Comparison of ENCODE assay signal across 12 cellular contexts in genomic region chr12:52946797-52947547, GRCh38. TPM values are rescaled to one million over a fixed set of nuclear protein-coding genes. Genes with fewer than 3 reads are reported as not detected.
A peak's percentile ranks its signal among the peaks of the same experiment; 100 is the strongest.
DNase-seq lines count a peak whose midpoint lies in the region; ATAC-seq and TF ChIP-seq lines count a peak whose summit lies in the region.
"Had no signal": no experiment of that assay in that cellular context is flagged by ENCODE, and none has a peak within 500 bp of the region (broad histone marks: within the 10 kb centered on the region; RNA-seq: fewer than 3 reads in every experiment).

No MANE protein-coding gene starts in this region.

- POLR2A ChIA-PET in activated naive CD8-positive, alpha-beta T cell treated with anti-CD3 and anti-CD28 coated beads, Interleukin-2, amount 10 ng/mL, durations not matched to agents 7 days and 5 days (lab: Charles Lee): no interaction called here

- no peak overlapping the region for H3K4me3 Mint-ChIP-seq in activated naive CD8-positive, alpha-beta T cell treated with anti-CD3 and anti-CD28 coated beads, Interleukin-2, amount 10 ng/mL, durations not matched to agents 7 days and 5 days
- no peak overlapping the region for H3K4me3 Mint-ChIP-seq in activated naive CD8-positive, alpha-beta T cell treated with anti-CD3 and anti-CD28 coated beads, Interleukin-2, amount 50 U/mL, for 24 hours
- H3K4me3 Mint-ChIP-seq in effector memory CD8-positive, alpha-beta T cell: no peak overlapping the region

- H3K36me3 ChIP-seq in body of pancreas (replicated peaks in 1 of 2; ENCODE audit: insufficient read depth in 1 of 2, low read depth in 2 of 2): no peaks in the 10 kb centered on the region
- peaks cover 14% of the 10 kb centered on the region for H3K36me3 ChIP-seq in lower lobe of right lung
- H3K36me3 ChIP-seq: thoracic aorta had no signal

- H3K27ac ChIP-seq in body of pancreas (peak overlapping the region; percentile 70 to 99 (median 98)), lower lobe of right lung (peak overlapping the region; percentile 73)
- H3K27ac ChIP-seq: thoracic aorta had no signal

- no peaks in the 10 kb centered on the region for H3K36me3 Mint-ChIP-seq in activated naive CD8-positive, alpha-beta T cell treated with anti-CD3 and anti-CD28 coated beads, Interleukin-2, amount 10 ng/mL, durations not matched to agents 7 days and 5 days
- no peaks in the 10 kb centered on the region for H3K36me3 Mint-ChIP-seq in activated naive CD8-positive, alpha-beta T cell treated with anti-CD3 and anti-CD28 coated beads, Interleukin-2, amount 50 U/mL, for 24 hours (ENCODE audit: low read depth)
- no peaks in the 10 kb centered on the region for H3K36me3 Mint-ChIP-seq in effector memory CD8-positive, alpha-beta T cell (ENCODE audit: insufficient read depth)

- H3K4me1 ChIP-seq in body of pancreas (peaks cover 71% of the 10 kb centered on the region), lower lobe of right lung (peaks cover 36% of the 10 kb centered on the region)

- TF ChIP-seq CTCF in body of pancreas (IDR thresholded peaks at IDR 0.05) (no peak), lower lobe of right lung (IDR thresholded peaks at IDR 0.05) (no peak)

- intact Hi-C loops in body of pancreas (cut with DNase I) (no loop called here), lower lobe of right lung (cut with DNase I) (no loop called here)

- peak overlapping the region; percentile 17 for H3K27ac Mint-ChIP-seq in activated naive CD8-positive, alpha-beta T cell treated with anti-CD3 and anti-CD28 coated beads, Interleukin-2, amount 10 ng/mL, durations not matched to agents 7 days and 5 days
- no peak overlapping the region for H3K27ac Mint-ChIP-seq in activated naive CD8-positive, alpha-beta T cell treated with anti-CD3 and anti-CD28 coated beads, Interleukin-2, amount 50 U/mL, for 24 hours
- no peak overlapping the region for H3K27ac Mint-ChIP-seq in effector memory CD8-positive, alpha-beta T cell
- H3K27ac Mint-ChIP-seq: T-helper 17 cell had no signal

- peaks cover 14% of the 10 kb centered on the region for H3K27me3 Mint-ChIP-seq in activated naive CD8-positive, alpha-beta T cell treated with anti-CD3 and anti-CD28 coated beads, Interleukin-2, amount 10 ng/mL, durations not matched to agents 7 days and 5 days
- peaks cover 6% of the 10 kb centered on the region for H3K27me3 Mint-ChIP-seq in activated naive CD8-positive, alpha-beta T cell treated with anti-CD3 and anti-CD28 coated beads, Interleukin-2, amount 50 U/mL, for 24 hours
- H3K27me3 Mint-ChIP-seq in effector memory CD8-positive, alpha-beta T cell: peaks cover 26 to 48% of the 10 kb centered on the region in 2 donors

- TF ChIP-seq POLR2A in body of pancreas (IDR thresholded peaks at IDR 0.05): no peak

- H3K4me3 ChIP-seq in body of pancreas (no peak overlapping the region), lower lobe of right lung (no peak overlapping the region)
- H3K4me3 ChIP-seq: thoracic aorta had no signal

- H3K27me3 ChIP-seq in body of pancreas: no peaks in the 10 kb centered on the region
- H3K27me3 ChIP-seq in lower lobe of right lung (ENCODE audit: low read depth): no peaks in the 10 kb centered on the region

- 54 to 56% methylated on average over 10 of the region's 10 CpGs for WGBS in body of pancreas, 2 donors

- no peaks in the 10 kb centered on the region for H3K9me3 ChIP-seq in body of pancreas
- no peaks in the 10 kb centered on the region for H3K9me3 ChIP-seq in lower lobe of right lung
- H3K9me3 ChIP-seq: thoracic aorta had no signal

- DNase-seq in activated naive CD8-positive, alpha-beta T cell treated with anti-CD3 and anti-CD28 coated beads, Interleukin-2, amount 10 ng/mL, durations not matched to agents 7 days and 5 days: no peak
- no peak for DNase-seq in activated naive CD8-positive, alpha-beta T cell treated with anti-CD3 and anti-CD28 coated beads, Interleukin-2, amount 50 U/mL, for 24 hours
- DNase-seq in body of pancreas (peak in 3 of 4 donors; percentile 62 to 73 (median 72)), lower lobe of right lung (no peak)
- DNase-seq in stimulated activated naive CD4-positive, alpha-beta T cell treated with Interleukin-2 at 50 U/mL for 16 hours (lab: John Stamatoyannopoulos, UW): no peak
- no peak for DNase-seq in effector CD4-positive, alpha-beta T cell
- DNase-seq in effector memory CD8-positive, alpha-beta T cell: no peak
- DNase-seq: activated effector memory CD4-positive, alpha-beta T cell treated with anti-CD3 and anti-CD28 coated beads, Interleukin-2, amount 50 U/mL, for 16 hours; NCI-H2081; T-helper 17 cell had no signal

- H3K9me3 Mint-ChIP-seq in activated naive CD8-positive, alpha-beta T cell treated with anti-CD3 and anti-CD28 coated beads, Interleukin-2, amount 10 ng/mL, durations not matched to agents 7 days and 5 days: no peaks in the 10 kb centered on the region
- H3K9me3 Mint-ChIP-seq in activated naive CD8-positive, alpha-beta T cell treated with anti-CD3 and anti-CD28 coated beads, Interleukin-2, amount 50 U/mL, for 24 hours: no peaks in the 10 kb centered on the region
- no peaks in the 10 kb centered on the region for H3K9me3 Mint-ChIP-seq in effector memory CD8-positive, alpha-beta T cell

- ATAC-seq in activated naive CD8-positive, alpha-beta T cell treated with anti-CD3 and anti-CD28 coated beads, Interleukin-2, amount 10 ng/mL, durations not matched to agents 7 days and 5 days (ENCODE audit: low read depth): no peak
- ATAC-seq in activated naive CD8-positive, alpha-beta T cell treated with anti-CD3 and anti-CD28 coated beads, Interleukin-2, amount 50 U/mL, for 24 hours: no peak
- ATAC-seq in body of pancreas (no peak), lower lobe of right lung (no peak), GM21717 (IDR thresholded peaks at IDR 0.05; ENCODE audit: unreplicated experiment) (no peak)
- no peak for ATAC-seq in effector memory CD8-positive, alpha-beta T cell (replicated peaks)
- ATAC-seq: T-helper 17 cell had no signal

- H3K4me1 Mint-ChIP-seq in activated naive CD8-positive, alpha-beta T cell treated with anti-CD3 and anti-CD28 coated beads, Interleukin-2, amount 10 ng/mL, durations not matched to agents 7 days and 5 days: peaks cover 4% of the 10 kb centered on the region
- H3K4me1 Mint-ChIP-seq in activated naive CD8-positive, alpha-beta T cell treated with anti-CD3 and anti-CD28 coated beads, Interleukin-2, amount 50 U/mL, for 24 hours: peaks cover 7% of the 10 kb centered on the region
- H3K4me1 Mint-ChIP-seq in effector memory CD8-positive, alpha-beta T cell (ENCODE audit: low read depth in 2 of 2): peaks cover 2 to 5% of the 10 kb centered on the region in 2 donors

RNA-seq across cellular contexts. Expression of gene KRT18, which starts 1.9 kb away (rescaled TPM):
- 1 to 10 TPM; 2.4 to 2.8 TPM for total RNA-seq in activated naive CD8-positive, alpha-beta T cell treated with anti-CD3 and anti-CD28 coated beads, Interleukin-2, amount 10 ng/mL, durations not matched to agents 7 days and 5 days
- total RNA-seq in body of pancreas (100 to 1,000 TPM; 542 to 573 TPM), lower lobe of right lung (140 TPM)

RNA-seq across cellular contexts. Expression of gene KRT8, which starts 42.1 kb away (rescaled TPM):
- under 1 TPM in 1 of 2 experiments, not detected in 1; 0.20 TPM for total RNA-seq in activated naive CD8-positive, alpha-beta T cell treated with anti-CD3 and anti-CD28 coated beads, Interleukin-2, amount 10 ng/mL, durations not matched to agents 7 days and 5 days
- 100 to 1,000 TPM; 394 to 455 TPM for total RNA-seq in body of pancreas
- total RNA-seq in lower lobe of right lung: 139 TPM

RNA-seq across cellular contexts. Expression of gene EIF4B, which starts 59.3 kb away (rescaled TPM):
- 100 to 1,000 TPM; 439 to 448 TPM for total RNA-seq in activated naive CD8-positive, alpha-beta T cell treated with anti-CD3 and anti-CD28 coated beads, Interleukin-2, amount 10 ng/mL, durations not matched to agents 7 days and 5 days
- total RNA-seq in body of pancreas (100 to 1,000 TPM; 326 to 389 TPM), lower lobe of right lung (453 TPM)

Comparison
In these comparisons a context has a peak if more than half of its experiments do, and no peak if none do; other contexts are left out.
1. DNase-seq: peak in body of pancreas (3 of 4); none in activated naive CD8-positive, alpha-beta T cell treated with anti-CD3 and anti-CD28 coated beads, Interleukin-2, amount 10 ng/mL, durations not matched to agents 7 days and 5 days (single experiment), activated naive CD8-positive, alpha-beta T cell treated with anti-CD3 and anti-CD28 coated beads, Interleukin-2, amount 50 U/mL, for 24 hours (single experiment), lower lobe of right lung (single experiment), stimulated activated naive CD4-positive, alpha-beta T cell treated with Interleukin-2 at 50 U/mL for 16 hours (single experiment), effector CD4-positive, alpha-beta T cell (single experiment) and effector memory CD8-positive, alpha-beta T cell (0 of 3).
2. RNA of gene KRT18, which starts 1.9 kb away (total RNA-seq): 542 to 573 TPM in body of pancreas and 140 TPM in lower lobe of right lung (single experiment); 2.4 to 2.8 TPM in activated naive CD8-positive, alpha-beta T cell treated with anti-CD3 and anti-CD28 coated beads, Interleukin-2, amount 10 ng/mL, durations not matched to agents 7 days and 5 days; every median in the first group is over 10 times any median in the second.
3. RNA of gene KRT8, which starts 42.1 kb away (total RNA-seq): 394 to 455 TPM in body of pancreas and 139 TPM in lower lobe of right lung (single experiment); 0.20 TPM in activated naive CD8-positive, alpha-beta T cell treated with anti-CD3 and anti-CD28 coated beads, Interleukin-2, amount 10 ng/mL, durations not matched to agents 7 days and 5 days; every median in the first group is over 100 times any median in the second.